15 cellular contexts compared by ENCODE assay signal in the genomic region with DNA sequence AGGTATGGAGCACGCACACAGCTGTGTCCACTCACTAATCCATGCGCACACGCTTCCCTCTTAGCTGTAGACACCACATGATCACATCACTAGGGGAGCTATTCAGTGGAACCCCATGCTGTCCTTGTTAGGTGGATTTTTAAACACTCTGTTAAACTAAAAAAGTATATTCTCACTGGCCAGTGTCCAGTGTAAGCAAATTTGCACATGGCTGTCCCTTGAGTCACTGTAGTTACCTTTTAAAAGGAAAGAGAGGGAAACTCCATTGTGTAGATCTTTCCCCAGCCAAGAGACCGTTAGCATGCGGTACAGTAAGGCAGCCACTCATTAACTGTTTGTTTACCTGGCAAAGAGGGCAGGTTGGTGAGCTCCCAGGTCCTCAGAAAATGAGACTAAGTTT.
DNase-seq lines count a peak whose midpoint lies in the region; ATAC-seq, FAIRE-seq and TF ChIP-seq lines count a peak whose summit lies in the region.
"Had no signal": no experiment of that assay in that cellular context is flagged by ENCODE, and none has a peak within 500 bp of the region (broad histone marks: within the 10 kb centered on the region; RNA-seq: fewer than 3 reads in every experiment).

No MANE protein-coding gene starts in this region.

- H3K27ac Mint-ChIP-seq in WTC11 (no peak overlapping the region), immature natural killer cell (peak overlapping the region in 1 of 6 donors; percentile 22)
- no peak overlapping the region for H3K27ac Mint-ChIP-seq in activated T-helper 2 cell treated with anti-CD3 and anti-CD28 coated beads, Interferon-gamma antibody, Interleukin-2, Interleukin-4, amounts not matched to agents 10 μg/mL and 5 μg/mL and 100 μg/mL, durations not matched to agents 14 hours and 24 hours and 36 hours
- H3K27ac Mint-ChIP-seq: activated naive CD8-positive, alpha-beta T cell treated with anti-CD3 and anti-CD28 coated beads for 36 hours; dendritic cell treated with granulocyte-macrophage colony-stimulating factor and Interleukin-4, amounts not matched to agents 40 ng/mL and 50 ng/mL, for 4 days; T-helper 2 cell treated with Interferon-gamma antibody and Interleukin-4, amounts not matched to agents 5 μg/mL and 100 μg/mL, for 36 hours had no signal

- peak overlapping the region in 1 of 2 experiments; percentile 41; a peak in 1 of 6 replicates for H3K27ac ChIP-seq in A549
- H3K27ac ChIP-seq: parathyroid adenoma, uterus had no signal

- no peak for TF ChIP-seq EP300 in A549 (IDR thresholded peaks at IDR 0.05)

- H3K9me3 Mint-ChIP-seq in WTC11 (peaks cover 29% of the 10 kb centered on the region), immature natural killer cell (peaks cover 0 to 2% (median 0%) of the 10 kb centered on the region in 6 donors)
- no peaks in the 10 kb centered on the region for H3K9me3 Mint-ChIP-seq in activated T-helper 2 cell treated with anti-CD3 and anti-CD28 coated beads, Interferon-gamma antibody, Interleukin-2, Interleukin-4, amounts not matched to agents 10 μg/mL and 5 μg/mL and 100 μg/mL, durations not matched to agents 14 hours and 24 hours and 36 hours
- H3K9me3 Mint-ChIP-seq: activated naive CD8-positive, alpha-beta T cell treated with anti-CD3 and anti-CD28 coated beads for 36 hours; T-helper 2 cell treated with Interferon-gamma antibody and Interleukin-4, amounts not matched to agents 5 μg/mL and 100 μg/mL, for 36 hours had no signal

- intact Hi-C loops in activated T-helper 2 cell treated with anti-CD3 and anti-CD28 coated beads, Interferon-gamma antibody, Interleukin-2, Interleukin-4, amounts not matched to agents 10 μg/mL and 5 μg/mL and 100 μg/mL, durations not matched to agents 14 hours and 24 hours and 36 hours (cut with micrococcal nuclease) = no loop called here

- H3K27me3 Mint-ChIP-seq in WTC11 (ENCODE audit: low read depth) (no peaks in the 10 kb centered on the region; the same call in 1 of the 2 replicates), immature natural killer cell (ENCODE audit: low read depth in 3 of 3) (peaks cover 2 to 4% (median 4%) of the 10 kb centered on the region in 3 donors)
- peaks cover 16% of the 10 kb centered on the region for H3K27me3 Mint-ChIP-seq in activated T-helper 2 cell treated with anti-CD3 and anti-CD28 coated beads, Interferon-gamma antibody, Interleukin-2, Interleukin-4, amounts not matched to agents 10 μg/mL and 5 μg/mL and 100 μg/mL, durations not matched to agents 14 hours and 24 hours and 36 hours (ENCODE audit: low read depth)
- H3K27me3 Mint-ChIP-seq: dendritic cell treated with granulocyte-macrophage colony-stimulating factor and Interleukin-4, amounts not matched to agents 40 ng/mL and 50 ng/mL, for 4 days had no signal

- H3K4me1 ChIP-seq in A549 = peaks cover 19% of the 10 kb centered on the region
- H3K4me1 ChIP-seq: uterus had no signal

- H3K4me3 Mint-ChIP-seq in WTC11 (no peak overlapping the region), immature natural killer cell (no peak overlapping the region)
- H3K4me3 Mint-ChIP-seq in activated T-helper 2 cell treated with anti-CD3 and anti-CD28 coated beads, Interferon-gamma antibody, Interleukin-2, Interleukin-4, amounts not matched to agents 10 μg/mL and 5 μg/mL and 100 μg/mL, durations not matched to agents 14 hours and 24 hours and 36 hours (ENCODE audit: low read depth) = no peak overlapping the region
- H3K4me3 Mint-ChIP-seq: activated naive CD8-positive, alpha-beta T cell treated with anti-CD3 and anti-CD28 coated beads for 36 hours; dendritic cell treated with granulocyte-macrophage colony-stimulating factor and Interleukin-4, amounts not matched to agents 40 ng/mL and 50 ng/mL, for 4 days; T-helper 2 cell treated with Interferon-gamma antibody and Interleukin-4, amounts not matched to agents 5 μg/mL and 100 μg/mL, for 36 hours had no signal

- no peaks in the 10 kb centered on the region for H3K9me3 ChIP-seq in A549
- H3K9me3 ChIP-seq: uterus had no signal

- ATAC-seq in A549 = peak in 1 of 2 experiments; percentile 69; a peak in 3 of 6 replicates
- ATAC-seq in WTC11 = no peak
- ATAC-seq in HG02840 (IDR thresholded peaks at IDR 0.05; ENCODE audit: low FRiP score, unreplicated experiment) = no peak

- peaks cover 42% of the 10 kb centered on the region for H3K4me1 Mint-ChIP-seq in WTC11
- peaks cover 8 to 12% of the 10 kb centered on the region in 2 donors for H3K4me1 Mint-ChIP-seq in immature natural killer cell
- no peaks in the 10 kb centered on the region for H3K4me1 Mint-ChIP-seq in activated T-helper 2 cell treated with anti-CD3 and anti-CD28 coated beads, Interferon-gamma antibody, Interleukin-2, Interleukin-4, amounts not matched to agents 10 μg/mL and 5 μg/mL and 100 μg/mL, durations not matched to agents 14 hours and 24 hours and 36 hours (ENCODE audit: low read depth)
- H3K4me1 Mint-ChIP-seq: activated naive CD8-positive, alpha-beta T cell treated with anti-CD3 and anti-CD28 coated beads for 36 hours had no signal

- POLR2A ChIA-PET in A549 (lab: Yijun Ruan, JAX) (no interaction called here), WTC11 (lab: Charles Lee) (no interaction called here)

- TF ChIP-seq CTCF in A549 (IDR thresholded peaks at IDR 0.05) (no peak), WTC11 (IDR thresholded peaks at IDR 0.05) (no peak)

- no peak for TF ChIP-seq POLR2A in A549 (IDR thresholded peaks at IDR 0.05; ENCODE audit: low read length)

- H3K4me3 ChIP-seq in A549 = no peak overlapping the region
- H3K4me3 ChIP-seq: uterus had no signal

- peaks cover 31% of the 10 kb centered on the region for H3K36me3 Mint-ChIP-seq in WTC11
- peaks cover 0 to 10% (median 7%) of the 10 kb centered on the region in 3 donors for H3K36me3 Mint-ChIP-seq in immature natural killer cell
- H3K36me3 Mint-ChIP-seq in activated T-helper 2 cell treated with anti-CD3 and anti-CD28 coated beads, Interferon-gamma antibody, Interleukin-2, Interleukin-4, amounts not matched to agents 10 μg/mL and 5 μg/mL and 100 μg/mL, durations not matched to agents 14 hours and 24 hours and 36 hours (ENCODE audit: low read depth) = no peaks in the 10 kb centered on the region
- H3K36me3 Mint-ChIP-seq: activated naive CD8-positive, alpha-beta T cell treated with anti-CD3 and anti-CD28 coated beads for 36 hours had no signal

- CTCF ChIA-PET in A549 (lab: Yijun Ruan, JAX) = interaction anchor here (0.6 kb wide), 1 partner anchor 1396 kb away, joined by 3 read pairs; no protein-coding TSS in a partner anchor
- CTCF ChIA-PET in WTC11 (lab: Charles Lee) = no interaction called here

- TF ChIP-seq RAD21 in A549 (conservative IDR thresholded peaks at IDR 0.05 in 1 of 2, IDR thresholded peaks at IDR 0.05 in 1 of 2) = no peak

- DNase-seq in A549 (ENCODE audit: low read depth in 1 of 2, low spot score in 1 of 2) (peak in 1 of 2 experiments; percentile 21), HK-2 (ENCODE audit: unreplicated experiment) (peak; percentile 44), WTC11 (ENCODE audit: low spot score) (no peak), islet precursor cell (peak; percentile 13), immature natural killer cell (no peak), NCI-H446 (lab: John Stamatoyannopoulos, UW) (no peak)
- DNase-seq in activated T-helper 2 cell treated with anti-CD3 and anti-CD28 coated beads, Interferon-gamma antibody, Interleukin-2, Interleukin-4, amounts not matched to agents 10 μg/mL and 5 μg/mL and 100 μg/mL, durations not matched to agents 14 hours and 24 hours and 36 hours (ENCODE audit: low spot score) = no peak
- DNase-seq: activated naive CD8-positive, alpha-beta T cell treated with anti-CD3 and anti-CD28 coated beads for 36 hours; C1 segment of cervical spinal cord; glutamatergic neuron; uterus had no signal

- H3K4me2 ChIP-seq in A549 = peak overlapping the region; percentile 33; the same call in 2 of the 3 replicates

- FAIRE-seq in A549 (lab: Jason Lieb, UNC) = no peak

- 52% methylated on average over 5 of the region's 5 CpGs for WGBS in A549 (ENCODE audit: missing lambda C conversion rate)

TF ChIP-seq in A549, 52 proteins besides CTCF, POLR2A, EP300 and RAD21 (continues in another document):
- TF ChIP-seq EHF (CRISPR knock-in tag; IDR thresholded peaks at IDR 0.05) (no peak), POLR2AphosphoS2 (conservative IDR thresholded peaks at IDR 0.05; ENCODE audit: low read length) (no peak), NPAS2 (CRISPR knock-in tag; IDR thresholded peaks at IDR 0.05; ENCODE audit: borderline replicate concordance) (no peak), USF2 (IDR thresholded peaks at IDR 0.05) (no peak), MAZ (IDR thresholded peaks at IDR 0.05; ENCODE audit: borderline replicate concordance, low read depth, low read length) (no peak)
- TF ChIP-seq, protein P1, sequence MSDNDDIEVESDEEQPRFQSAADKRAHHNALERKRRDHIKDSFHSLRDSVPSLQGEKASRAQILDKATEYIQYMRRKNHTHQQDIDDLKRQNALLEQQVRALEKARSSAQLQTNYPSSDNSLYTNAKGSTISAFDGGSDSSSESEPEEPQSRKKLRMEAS (IDR thresholded peaks at IDR 0.05) = 0 out of 2 replicates have a peak, but pooled peaks have one; percentile 21

TF ChIP-seq in WTC11, 78 proteins besides CTCF, POLR2A, EP300 and RAD21:
- TF ChIP-seq ZNF671 (CRISPR knock-in tag; IDR thresholded peaks at IDR 0.05) (no peak), GABPB1 (CRISPR knock-in tag; IDR thresholded peaks at IDR 0.05) (0 out of 2 replicates have a peak, but pooled peaks have one; percentile 28)

Comparison
In these comparisons a context has a peak if more than half of its experiments do, and no peak if none do; other contexts are left out.
1. DNase-seq: peak in HK-2 (single experiment) and islet precursor cell (single experiment); none in WTC11 (single experiment), immature natural killer cell (0 of 3), activated T-helper 2 cell treated with anti-CD3 and anti-CD28 coated beads, Interferon-gamma antibody, Interleukin-2, Interleukin-4, amounts not matched to agents 10 μg/mL and 5 μg/mL and 100 μg/mL, durations not matched to agents 14 hours and 24 hours and 36 hours (single experiment) and NCI-H446 (0 of 2).